Comparison of ENCODE assay signal across 21 cellular contexts in the genomic region with DNA sequence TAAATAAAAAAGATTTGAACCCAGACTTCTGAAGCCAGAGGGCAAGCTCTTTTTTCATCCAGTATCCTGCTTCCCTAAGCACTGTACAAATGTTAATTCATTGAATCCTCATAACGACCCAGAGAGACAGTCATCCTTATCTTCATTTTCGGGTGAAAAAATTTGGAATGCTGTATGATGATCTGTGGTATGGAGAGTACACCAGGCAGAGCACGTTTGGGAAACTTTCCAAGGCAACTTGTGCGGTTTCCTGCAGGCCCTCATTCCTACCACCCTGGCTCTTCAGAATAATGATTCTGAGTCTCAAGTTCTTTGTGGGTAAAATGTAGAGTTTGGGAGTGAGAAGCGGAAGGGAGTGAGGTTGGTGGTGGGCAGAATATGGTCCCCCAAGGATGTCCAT.
DNase-seq lines count a peak whose midpoint lies in the region; ATAC-seq and TF ChIP-seq lines count a peak whose summit lies in the region.
"Had no signal": no experiment of that assay in that cellular context is flagged by ENCODE, and none has a peak within 500 bp of the region (broad histone marks: within the 10 kb centered on the region; RNA-seq: fewer than 3 reads in every experiment).

No MANE protein-coding gene starts in this region.

- peaks cover 5% of the 10 kb centered on the region for H3K27me3 ChIP-seq in trophoblast cell (ENCODE audit: insufficient read depth, low read length)
- H3K27me3 ChIP-seq: MG63 had no signal

- H3K9me3 Mint-ChIP-seq in chondrocyte (ENCODE audit: low read depth), result peaks cover 2% of the 10 kb centered on the region
- H3K9me3 Mint-ChIP-seq: H9 had no signal

- H3K27ac Mint-ChIP-seq in chondrocyte (ENCODE audit: unreplicated experiment), result no peak overlapping the region
- H3K27ac Mint-ChIP-seq: CD4-positive, alpha-beta memory T cell; H9 had no signal

- H3K79me2 ChIP-seq in trophoblast cell (ENCODE audit: control insufficient read depth, insufficient read depth, low read length, poor library complexity), result no peaks in the 10 kb centered on the region

- DNase-seq in AG20443 (ENCODE audit: low spot score) (peak; percentile 67), HT1080 (ENCODE audit: low read depth) (peak; percentile 55), astrocyte of the cerebellum (ENCODE audit: low read depth) (peak; percentile 76), trophoblast cell (peak; percentile 50 to 83), chondrocyte (ENCODE audit: low spot score) (no peak), NCI-H2107 treated with DMSO at 0.1 percent for 48 hours (lab: John Stamatoyannopoulos, UW; ENCODE audit: unreplicated experiment) (no peak), T-helper 2 cell (no peak)
- DNase-seq: C1 segment of cervical spinal cord; CD4-positive, alpha-beta memory T cell; COR-L47; DMS53; GM23248; H9; KBM-7; MG63; NCI-H2029; NCI-H446 treated with DMSO at 0.1 percent for 48 hours; NCI-H526; SHP77 had no signal

- H3K36me3 Mint-ChIP-seq in chondrocyte (ENCODE audit: low read depth), result peaks cover 4% of the 10 kb centered on the region
- H3K36me3 Mint-ChIP-seq: CD4-positive, alpha-beta memory T cell had no signal

- H3K79me1 ChIP-seq in trophoblast cell (ENCODE audit: low read length), result no peaks in the 10 kb centered on the region

- no peak for ATAC-seq in GM21723 (IDR thresholded peaks at IDR 0.05; ENCODE audit: unreplicated experiment)

- peaks cover 0 to 2% of the 10 kb centered on the region in 2 experiments for H3K4me1 ChIP-seq in trophoblast cell (ENCODE audit: control insufficient read depth in 1 of 2, insufficient read depth in 2 of 2, low read length in 2 of 2)

- H2BK120ac ChIP-seq in trophoblast cell (ENCODE audit: insufficient read depth, low read length, poor library complexity), result no peak overlapping the region

- H4K8ac ChIP-seq in trophoblast cell (ENCODE audit: low read depth, low read length), result no peak overlapping the region

- H3K4me1 Mint-ChIP-seq in chondrocyte (ENCODE audit: low read depth), result peaks cover 20% of the 10 kb centered on the region
- H3K4me1 Mint-ChIP-seq: CD4-positive, alpha-beta memory T cell had no signal

- H3K4me3 ChIP-seq in astrocyte of the cerebellum (ENCODE audit: low read depth, low read length) (no peak overlapping the region), trophoblast cell (ENCODE audit: low read depth, low read length) (no peak overlapping the region)
- H3K4me3 ChIP-seq: GM23248, MG63 had no signal

- no peak overlapping the region for H4K91ac ChIP-seq in trophoblast cell (ENCODE audit: low read depth, low read length)

- H3K36me3 ChIP-seq in trophoblast cell (ENCODE audit: control insufficient read depth in 1 of 2, insufficient read depth in 2 of 2, low read length in 2 of 2), result no peaks in the 10 kb centered on the region
- H3K36me3 ChIP-seq: MG63 had no signal

- H3K9ac ChIP-seq in trophoblast cell (ENCODE audit: low read length), result no peak overlapping the region
- H3K9ac ChIP-seq: GM23248 had no signal

- H2BK5ac ChIP-seq in trophoblast cell (ENCODE audit: low read depth, low read length, poor library complexity), result no peak overlapping the region

- H3K4me2 ChIP-seq in trophoblast cell (ENCODE audit: low read length), result no peak overlapping the region

- H3K18ac ChIP-seq in trophoblast cell (ENCODE audit: low read length), result no peak overlapping the region

- peaks cover 20% of the 10 kb centered on the region for H3K27me3 Mint-ChIP-seq in chondrocyte (ENCODE audit: low read depth)

- in situ Hi-C loops in astrocyte of the cerebellum (cut with HindIII; ENCODE audit: low sequenced_read_pairs), result no loop called here

- TF ChIP-seq CTCF in astrocyte of the cerebellum (IDR thresholded peaks at IDR 0.05; ENCODE audit: low read depth, low read length, missing control alignments), result no peak
- TF ChIP-seq CTCF in chondrocyte (IDR thresholded peaks at IDR 0.05), result no peak

- H2AK5ac ChIP-seq in trophoblast cell (ENCODE audit: low read length), result no peak overlapping the region

- H3K27ac ChIP-seq in trophoblast cell (ENCODE audit: low read depth, low read length), result no peak overlapping the region
- H3K27ac ChIP-seq: GM23248, RWPE1 had no signal

- no peak overlapping the region for H3K23ac ChIP-seq in trophoblast cell (ENCODE audit: low read length)

- 100% methylated on average over 1 of the region's 5 CpGs for WGBS in trophoblast cell (ENCODE audit: extremely low coverage, insufficient coverage, insufficient read length)

- H3K4ac ChIP-seq in trophoblast cell (ENCODE audit: low read depth, low read length), result no peak overlapping the region

- H2BK12ac ChIP-seq in trophoblast cell (ENCODE audit: low read length), result no peak overlapping the region

- no peak overlapping the region for H3K4me3 Mint-ChIP-seq in chondrocyte (ENCODE audit: unreplicated experiment)
- H3K4me3 Mint-ChIP-seq: CD4-positive, alpha-beta memory T cell; H9 had no signal

- H3K14ac ChIP-seq in trophoblast cell (ENCODE audit: low read length), result no peak overlapping the region

- H3K9me3 ChIP-seq in trophoblast cell (ENCODE audit: insufficient read depth, low read depth, low read length), result no peaks in the 10 kb centered on the region
- H3K9me3 ChIP-seq: MG63 had no signal

- no peak overlapping the region for H2AFZ ChIP-seq in trophoblast cell (ENCODE audit: insufficient read depth, low read length, poor library complexity)
- H2AFZ ChIP-seq: GM23248 had no signal

- no peak overlapping the region for H4K12ac ChIP-seq in trophoblast cell (ENCODE audit: low read depth, low read length)

Comparison
In these comparisons a context has a peak if more than half of its experiments do, and no peak if none do; other contexts are left out.
1. DNase-seq: peak in AG20443 (single experiment), HT1080 (single experiment), astrocyte of the cerebellum (single experiment) and trophoblast cell (2 of 2); none in chondrocyte (single experiment), NCI-H2107 treated with DMSO at 0.1 percent for 48 hours (single experiment) and T-helper 2 cell (0 of 5).